ENCODE assay signal across 15 cellular contexts in genomic region chr3:52484680-52485461, GRCh38. TPM values are rescaled to one million over a fixed set of nuclear protein-coding genes. Genes with fewer than 3 reads are reported as not detected.
DNase-seq lines count a peak whose midpoint lies in the region; ATAC-seq and TF ChIP-seq lines count a peak whose summit lies in the region.
"Had no signal": no experiment of that assay in that cellular context is flagged by ENCODE, and none has a peak within 500 bp of the region (broad histone marks: within the 10 kb centered on the region; RNA-seq: fewer than 3 reads in every experiment).

No MANE protein-coding gene starts in this region.

- H3K4me3 Mint-ChIP-seq in stimulated activated naive CD8-positive, alpha-beta T cell treated with anti-CD3 and anti-CD28 coated beads, Interleukin-15, amount 100 ng/mL, for 72 hours: no peak overlapping the region
- H3K4me3 Mint-ChIP-seq: memory B cell had no signal

- H3K27me3 Mint-ChIP-seq in stimulated activated naive CD8-positive, alpha-beta T cell treated with anti-CD3 and anti-CD28 coated beads, Interleukin-15, amount 100 ng/mL, for 72 hours: no peaks in the 10 kb centered on the region
- H3K27me3 Mint-ChIP-seq: memory B cell had no signal

- DNase-seq in stimulated activated naive CD8-positive, alpha-beta T cell treated with anti-CD3 and anti-CD28 coated beads, Interleukin-15, amount 100 ng/mL, for 72 hours: no peak
- DNase-seq in stimulated activated naive CD8-positive, alpha-beta T cell treated with anti-CD3 and anti-CD28 coated beads, Interleukin-15, Interleukin-2, amounts not matched to agents 100 U/mL and 50 U/mL, for 24 hours: no peak
- no peak for DNase-seq in Right ventricle myocardium superior
- DNase-seq in sciatic nerve (ENCODE audit: low spot score): no peak
- no peak for DNase-seq in NCI-H1105 treated with DMSO at 0.1 percent for 48 hours (lab: John Stamatoyannopoulos, UW)
- DNase-seq in COLO668 (lab: John Stamatoyannopoulos, UW; ENCODE audit: unreplicated experiment): no peak
- DNase-seq in HEK293T (ENCODE audit: extremely low spot score): no peak
- DNase-seq in hepatic stellate cell (ENCODE audit: low spot score): no peak
- DNase-seq: activated CD4-positive, alpha-beta T cell treated with anti-CD3 and anti-CD28 coated beads for 4 hours; activated T-cell treated with anti-CD3 and anti-CD28 coated beads, Interleukin-2, amount 50 U/mL, for 48 hours; anterior cingulate cortex; NCI-H1417 treated with DMSO at 0.1 percent for 48 hours; SIG-M5; T-helper 9 cell had no signal

- no peaks in the 10 kb centered on the region for H3K9me3 Mint-ChIP-seq in stimulated activated naive CD8-positive, alpha-beta T cell treated with anti-CD3 and anti-CD28 coated beads, Interleukin-15, amount 100 ng/mL, for 72 hours
- H3K9me3 Mint-ChIP-seq: memory B cell had no signal

- CTCF ChIA-PET in HEK293T (lab: Yijun Ruan, JAX): no interaction called here

- intact Hi-C loops in Right ventricle myocardium superior (cut with DNase I) (loop anchor here (5.0 kb wide), 1 partner anchor 52 kb away; the partner anchor contains the start of gene UQCC5), sciatic nerve (cut with DNase I) (no loop called here)

- no peaks in the 10 kb centered on the region for H3K4me1 Mint-ChIP-seq in stimulated activated naive CD8-positive, alpha-beta T cell treated with anti-CD3 and anti-CD28 coated beads, Interleukin-15, amount 100 ng/mL, for 72 hours
- H3K4me1 Mint-ChIP-seq: memory B cell had no signal

- POLR2A ChIA-PET in HEK293T (lab: Yijun Ruan, JAX): no interaction called here

- H3K27ac Mint-ChIP-seq in stimulated activated naive CD8-positive, alpha-beta T cell treated with anti-CD3 and anti-CD28 coated beads, Interleukin-15, amount 100 ng/mL, for 72 hours: peak overlapping the region; percentile 29 to 82
- H3K27ac Mint-ChIP-seq: memory B cell had no signal

- ATAC-seq in stimulated activated naive CD8-positive, alpha-beta T cell treated with anti-CD3 and anti-CD28 coated beads, Interleukin-15, amount 100 ng/mL, for 72 hours: no peak
- ATAC-seq in stimulated activated naive CD8-positive, alpha-beta T cell treated with anti-CD3 and anti-CD28 coated beads, Interleukin-15, Interleukin-2, amounts not matched to agents 100 U/mL and 50 U/mL, for 24 hours: no peak
- ATAC-seq in Right ventricle myocardium superior (ENCODE audit: poor library complexity) (peak; percentile 52), sciatic nerve (peak; percentile 8)

TF ChIP-seq in HEK293T, 16 proteins besides CTCF, POLR2A, EP300 and RAD21:
- TF ChIP-seq TARDBP (IDR thresholded peaks at IDR 0.05): no peak

RNA-seq across cellular contexts. Expression of gene STAB1, which starts 10.3 kb away (rescaled TPM):
- total RNA-seq in Right ventricle myocardium superior (74.7 TPM), sciatic nerve (256 TPM)

RNA-seq across cellular contexts. Expression of gene NISCH, which starts 29.5 kb away (rescaled TPM):
- total RNA-seq in Right ventricle myocardium superior (46.0 TPM), sciatic nerve (163 TPM)

RNA-seq across cellular contexts. Expression of gene TNNC1, which starts 31.0 kb away (rescaled TPM):
- 7,948 TPM for total RNA-seq in Right ventricle myocardium superior
- 205 TPM for total RNA-seq in sciatic nerve

RNA-seq across cellular contexts. Expression of gene SEMA3G, which starts 40.0 kb away (rescaled TPM):
- total RNA-seq in Right ventricle myocardium superior (10.4 TPM), sciatic nerve (38.3 TPM)

RNA-seq across cellular contexts. Expression of gene NT5DC2, which starts 48.8 kb away (rescaled TPM):
- 84.1 TPM for total RNA-seq in Right ventricle myocardium superior
- 78.3 TPM for total RNA-seq in sciatic nerve

Comparison
In these comparisons a context has a peak if more than half of its experiments do, and no peak if none do; other contexts are left out.
1. ATAC-seq: peak in Right ventricle myocardium superior (single experiment) and sciatic nerve (single experiment); none in stimulated activated naive CD8-positive, alpha-beta T cell treated with anti-CD3 and anti-CD28 coated beads, Interleukin-15, amount 100 ng/mL, for 72 hours (single experiment) and stimulated activated naive CD8-positive, alpha-beta T cell treated with anti-CD3 and anti-CD28 coated beads, Interleukin-15, Interleukin-2, amounts not matched to agents 100 U/mL and 50 U/mL, for 24 hours (single experiment).
2. RNA of gene TNNC1, which starts 31.0 kb away (total RNA-seq): 7,948 TPM in Right ventricle myocardium superior (single experiment); 205 TPM in sciatic nerve (single experiment); every median in the first group is over 10 times any median in the second.